31 cellular contexts compared by ENCODE assay signal in genomic region chr4:1758306-1759121, GRCh38. TPM values are rescaled to one million over a fixed set of nuclear protein-coding genes. Genes with fewer than 3 reads are reported as not detected.
A peak's percentile ranks its signal among the peaks of the same experiment; 100 is the strongest.
DNase-seq lines count a peak whose midpoint lies in the region; ATAC-seq, FAIRE-seq and TF ChIP-seq lines count a peak whose summit lies in the region.
"Had no signal": no experiment of that assay in that cellular context is flagged by ENCODE, and none has a peak within 500 bp of the region (broad histone marks: within the 10 kb centered on the region; RNA-seq: fewer than 3 reads in every experiment).

No MANE protein-coding gene starts in this region.

- peak overlapping the region; percentile 34; the same call in 1 of the 3 replicates for H3K4me2 ChIP-seq in A549

- DNase-seq in A549 (ENCODE audit: low read depth in 1 of 2, low spot score in 1 of 2) (no peak), NT2/D1 (ENCODE audit: low read depth, low spot score) (no peak), foreskin keratinocyte (peak in 1 of 2 donors; percentile 41), upper lobe of right lung (no peak), ACHN (no peak)
- DNase-seq: activated CD4-positive, alpha-beta T cell treated with anti-CD3 and anti-CD28 coated beads, Interleukin-2, amount 10 ng/mL, durations not matched to agents 7 days and 5 days; activated naive CD4-positive, alpha-beta T cell treated with anti-CD3 and anti-CD28 coated beads for 36 hours; activated T-cell treated with anti-CD3 and anti-CD28 coated beads, Interleukin-2, amount 50 U/mL, for 72 hours; amniotic stem cell; C1 segment of cervical spinal cord; Caco-2; effector memory CD4-positive, alpha-beta T cell; hypothalamus; left ventricle myocardium superior; NCI-H1048; NCI-H187; NCI-H69; ovary; retina; RPMI8226; substantia nigra; uterus had no signal

- CTCF ChIA-PET in A549 (lab: Yijun Ruan, JAX), result interaction anchor here (1.0 to 4.3 kb wide), 2 partner anchors 11 to 35 kb away, joined by 4 to 23 read pairs; partner anchors contain the start of gene FGFR3

- TF ChIP-seq CTCF in A549 (IDR thresholded peaks at IDR 0.05) (no peak), foreskin keratinocyte (conservative IDR thresholded peaks at IDR 0.05) (no peak), upper lobe of right lung (IDR thresholded peaks at IDR 0.05) (no peak)

- peak overlapping the region; percentile 3 for H3K9ac ChIP-seq in NT2/D1 (ENCODE audit: insufficient read length, low read depth)

- H3K4me3 ChIP-seq in A549 (no peak overlapping the region), NT2/D1 (ENCODE audit: insufficient read length, low read depth) (no peak overlapping the region), upper lobe of right lung (no peak overlapping the region)
- H3K4me3 ChIP-seq: breast epithelium, esophagus muscularis mucosa, gastroesophageal sphincter, GM12878, ovary, uterus had no signal

- no peaks in the 10 kb centered on the region for H3K9me3 ChIP-seq in A549
- H3K9me3 ChIP-seq in NT2/D1 (ENCODE audit: insufficient read depth, low read length), result no peaks in the 10 kb centered on the region
- no peaks in the 10 kb centered on the region for H3K9me3 ChIP-seq in upper lobe of right lung
- H3K9me3 ChIP-seq: breast epithelium, Caco-2, esophagus muscularis mucosa, gastroesophageal sphincter, ovary, uterus had no signal

- no peak for TF ChIP-seq POLR2A in A549 (IDR thresholded peaks at IDR 0.05; ENCODE audit: low read length)

- no peak for FAIRE-seq in A549 (lab: Jason Lieb, UNC)
- FAIRE-seq: colon, GM12878, H54 had no signal

- 84% methylated on average over 9 of the region's 27 CpGs for WGBS in A549 (ENCODE audit: missing lambda C conversion rate)

- intact Hi-C loops in upper lobe of right lung (cut with DNase I), result no loop called here

- POLR2A ChIA-PET in A549 (lab: Yijun Ruan, JAX), result no interaction called here

- H3K27ac ChIP-seq in A549 (peak overlapping the region; percentile 40 to 56; a peak in 4 of 6 replicates), foreskin keratinocyte (peak overlapping the region; percentile 40), upper lobe of right lung (no peak overlapping the region)
- H3K27ac ChIP-seq: breast epithelium, esophagus muscularis mucosa, gastroesophageal sphincter, ovary, uterus had no signal

- in situ Hi-C loops in ACHN (cut with HindIII; ENCODE audit: low pct_ligation_motif_present, low pct_unique_long_range_greater_than_20kb, low sequenced_read_pairs), result no loop called here

- no peak for TF ChIP-seq EP300 in A549 (IDR thresholded peaks at IDR 0.05)

- H3K36me3 ChIP-seq in NT2/D1 (ENCODE audit: insufficient read depth, insufficient read length, low read length), result no peaks in the 10 kb centered on the region
- no peaks in the 10 kb centered on the region for H3K36me3 ChIP-seq in upper lobe of right lung
- H3K36me3 ChIP-seq: breast epithelium, esophagus muscularis mucosa, gastroesophageal sphincter, ovary, uterus had no signal

- TF ChIP-seq RAD21 in A549 (conservative IDR thresholded peaks at IDR 0.05 in 1 of 2, IDR thresholded peaks at IDR 0.05 in 1 of 2), result no peak

- peak in 1 of 2 experiments; percentile 3; a peak in 2 of 6 replicates for ATAC-seq in A549
- peak; percentile 54 for ATAC-seq in foreskin keratinocyte
- no peak for ATAC-seq in upper lobe of right lung
- ATAC-seq in GM19023 (IDR thresholded peaks at IDR 0.05; ENCODE audit: unreplicated experiment), result no peak
- ATAC-seq: activated T-cell treated with anti-CD3 and anti-CD28 coated beads, Interleukin-2, amount 50 U/mL, for 72 hours; gastroesophageal sphincter; GM12878; left ventricle myocardium superior; natural killer cell treated with Interleukin-12 subunit alpha and Interleukin-12 subunit beta and Interleukin-15 and Interleukin-18, amount 100 ng/mL, for 72 hours; stimulated activated effector memory CD8-positive, alpha-beta T cell treated with anti-CD3 and anti-CD28 coated beads, Interleukin-12 subunit alpha, Interleukin-12 subunit beta, amount 100 ng/mL, for 72 hours had no signal

- peaks cover 5% of the 10 kb centered on the region for H3K27me3 ChIP-seq in NT2/D1 (ENCODE audit: insufficient read depth, insufficient read length)
- no peaks in the 10 kb centered on the region for H3K27me3 ChIP-seq in foreskin keratinocyte
- no peaks in the 10 kb centered on the region for H3K27me3 ChIP-seq in upper lobe of right lung
- H3K27me3 ChIP-seq: breast epithelium, ovary, uterus had no signal

- peaks cover 21% of the 10 kb centered on the region for H3K4me1 ChIP-seq in A549
- peaks cover 49% of the 10 kb centered on the region for H3K4me1 ChIP-seq in NT2/D1 (ENCODE audit: insufficient read depth, insufficient read length)
- H3K4me1 ChIP-seq in foreskin keratinocyte, result peaks cover 12% of the 10 kb centered on the region
- peaks cover 12% of the 10 kb centered on the region for H3K4me1 ChIP-seq in upper lobe of right lung

TF ChIP-seq in A549, 52 proteins besides CTCF, POLR2A, EP300 and RAD21:
- TF ChIP-seq JUN (IDR thresholded peaks at IDR 0.05) (no peak), ATOH8 (CRISPR knock-in tag; IDR thresholded peaks at IDR 0.05; ENCODE audit: low read depth) (no peak), HEYL (CRISPR knock-in tag; IDR thresholded peaks at IDR 0.05) (no peak), HOXB5 (CRISPR knock-in tag; IDR thresholded peaks at IDR 0.05) (no peak), HOXA7 (CRISPR knock-in tag; IDR thresholded peaks at IDR 0.05) (no peak), SMC3 (IDR thresholded peaks at IDR 0.05) (no peak), CEBPB (IDR thresholded peaks at IDR 0.05) (no peak), EHMT2 (IDR thresholded peaks at IDR 0.05; ENCODE audit: low read depth) (no peak), MAX (IDR thresholded peaks at IDR 0.05) (no peak)
TF ChIP-seq in A549: peak in this region for 0.

RNA-seq across cellular contexts. Expression of gene FGFR3, which starts 34.6 kb away (rescaled TPM):
- 1.6 and 1.9 TPM in 2 replicates for polyA plus RNA-seq in A549 (2011; rRNA removed)
- 4.4 and 7.0 TPM in 2 replicates for polyA plus RNA-seq in A549 (2012; cell fraction: cytosol; rRNA removed)
- polyA plus RNA-seq in A549 (2012; cell fraction: nucleus; rRNA removed), result 25.1 and 29.5 TPM in 2 replicates
- polyA plus RNA-seq in A549 (2017; fragmentation: RNase III; extraction: RNeasy Plus Mini Kit Qiagen cat#74134 plus additional on column Dnase treatment), result 3.8 to 4.8 TPM (median 3.9 TPM) in 3 replicates
- 1.4 and 1.5 TPM in 2 replicates for polyA minus RNA-seq in A549 (2011; rRNA and poly(A)+ RNA removed)
- total RNA-seq in foreskin keratinocyte, result 26.1 and 40.6 TPM in 2 replicates
- 11.3 and 22.6 TPM in 2 replicates for polyA plus RNA-seq in foreskin keratinocyte
- total RNA-seq in upper lobe of right lung, result 32.1 TPM
- total RNA-seq: natural killer cell treated with Interleukin-12 subunit alpha and Interleukin-12 subunit beta and Interleukin-15 and Interleukin-18, amount 100 ng/mL, for 72 hours had no signal

RNA-seq across cellular contexts. Expression of gene TACC3, which starts 37.2 kb away (rescaled TPM):
- polyA plus RNA-seq in A549 (2011; rRNA removed) (25.9 and 31.4 TPM in 2 replicates), A549 (2017; fragmentation: RNase III; extraction: RNeasy Plus Mini Kit Qiagen cat#74134 plus additional on column Dnase treatment) (67.3 to 77.2 TPM (median 70.6 TPM) in 3 replicates), foreskin keratinocyte (86.2 and 112 TPM in 2 replicates)
- polyA plus RNA-seq in A549 (2012; cell fraction: cytosol; rRNA removed), result 75.8 and 76.6 TPM in 2 replicates
- 168 and 176 TPM in 2 replicates for polyA plus RNA-seq in A549 (2012; cell fraction: nucleus; rRNA removed)
- 17.1 and 23.8 TPM in 2 replicates for polyA minus RNA-seq in A549 (2011; rRNA and poly(A)+ RNA removed)
- total RNA-seq in foreskin keratinocyte (69.4 and 94.8 TPM in 2 replicates), upper lobe of right lung (13.3 TPM)

RNA-seq across cellular contexts. Expression of gene TMEM129, which starts 37.4 kb away (rescaled TPM):
- 12.7 and 15.5 TPM in 2 replicates for polyA plus RNA-seq in A549 (2011; rRNA removed)
- polyA plus RNA-seq in A549 (2012; cell fraction: cytosol; rRNA removed), result 21.6 and 36.9 TPM in 2 replicates
- polyA plus RNA-seq in A549 (2012; cell fraction: nucleus; rRNA removed), result 39.4 and 63.8 TPM in 2 replicates
- polyA plus RNA-seq in A549 (2017; fragmentation: RNase III; extraction: RNeasy Plus Mini Kit Qiagen cat#74134 plus additional on column Dnase treatment), result 15.0 to 20.5 TPM (median 20.4 TPM) in 3 replicates
- 8.1 and 15.3 TPM in 2 replicates for polyA minus RNA-seq in A549 (2011; rRNA and poly(A)+ RNA removed)
- 24.3 and 26.4 TPM in 2 replicates for total RNA-seq in foreskin keratinocyte
- polyA plus RNA-seq in foreskin keratinocyte, result 23.7 and 24.3 TPM in 2 replicates
- total RNA-seq in upper lobe of right lung, result 33.2 TPM

RNA-seq across cellular contexts. Expression of gene SLBP, which starts 46.4 kb away (rescaled TPM):
- polyA plus RNA-seq in A549 (2011; rRNA removed) (66.7 and 89.9 TPM in 2 replicates), A549 (2017; fragmentation: RNase III; extraction: RNeasy Plus Mini Kit Qiagen cat#74134 plus additional on column Dnase treatment) (80.5 to 88.6 TPM (median 84.6 TPM) in 3 replicates), foreskin keratinocyte (59.9 and 67.7 TPM in 2 replicates)
- polyA plus RNA-seq in A549 (2012; cell fraction: cytosol; rRNA removed), result 50.6 and 56.4 TPM in 2 replicates
- polyA plus RNA-seq in A549 (2012; cell fraction: nucleus; rRNA removed), result 31.6 and 38.1 TPM in 2 replicates
- 14.0 and 18.2 TPM in 2 replicates for polyA minus RNA-seq in A549 (2011; rRNA and poly(A)+ RNA removed)
- total RNA-seq in foreskin keratinocyte (77.9 and 80.3 TPM in 2 replicates), upper lobe of right lung (32.8 TPM)
